Comparison of ENCODE assay signal across 12 cellular contexts in the genomic region with DNA sequence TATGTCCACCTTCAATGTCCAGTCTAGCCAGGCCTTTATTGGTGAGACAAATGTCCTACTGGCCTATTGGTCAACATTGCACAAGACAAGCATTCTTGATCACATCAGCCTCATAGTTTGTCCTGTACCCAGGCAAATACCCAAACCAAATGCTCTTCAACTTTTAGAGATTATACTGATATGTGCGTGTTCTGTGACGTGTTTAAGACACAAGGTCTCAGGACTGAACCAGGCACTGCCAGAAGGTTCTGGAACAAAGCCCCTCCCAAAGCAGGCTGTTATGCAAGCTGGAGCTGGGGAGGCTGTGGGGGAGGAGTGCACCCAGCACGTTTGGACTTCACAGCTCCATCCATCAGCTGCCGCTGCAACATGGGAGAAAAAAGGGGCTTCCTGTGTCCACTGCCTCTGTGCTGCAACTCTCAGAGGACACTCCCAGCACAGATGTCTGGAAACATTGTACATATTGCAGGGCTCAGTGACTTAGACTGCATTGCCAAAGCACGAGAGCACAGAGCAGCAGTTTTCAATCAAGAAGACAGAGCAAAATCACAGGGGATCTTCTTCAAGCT. TPM values are rescaled to one million over a fixed set of nuclear protein-coding genes. Genes with fewer than 3 reads are reported as not detected.
DNase-seq lines count a peak whose midpoint lies in the region; ATAC-seq and TF ChIP-seq lines count a peak whose summit lies in the region.
"Had no signal": no experiment of that assay in that cellular context is flagged by ENCODE, and none has a peak within 500 bp of the region (broad histone marks: within the 10 kb centered on the region; RNA-seq: fewer than 3 reads in every experiment).

No MANE protein-coding gene starts in this region.

- H3K36me3 ChIP-seq in esophagus squamous epithelium (peaks cover 0 to 17% (median 0%) of the 10 kb centered on the region in 3 donors), sigmoid colon (peaks cover 42 to 95% (median 44%) of the 10 kb centered on the region in 4 donors)

- no peak overlapping the region for H3K4me3 Mint-ChIP-seq in activated T-helper 17 cell treated with anti-CD3 and anti-CD28 coated beads, Interleukin-2, amount 50 U/mL, for 72 hours
- H3K4me3 Mint-ChIP-seq: effector memory CD8-positive, alpha-beta T cell had no signal

- H3K9me3 Mint-ChIP-seq in activated T-helper 17 cell treated with anti-CD3 and anti-CD28 coated beads, Interleukin-2, amount 50 U/mL, for 72 hours, result no peaks in the 10 kb centered on the region
- H3K9me3 Mint-ChIP-seq: effector memory CD8-positive, alpha-beta T cell had no signal

- H3K4me1 ChIP-seq in esophagus squamous epithelium (peaks cover 0 to 63% (median 29%) of the 10 kb centered on the region in 3 donors), sigmoid colon (peaks cover 0 to 73% (median 65%) of the 10 kb centered on the region in 4 donors)

- TF ChIP-seq CTCF in esophagus squamous epithelium (IDR thresholded peaks at IDR 0.05) (no peak), sigmoid colon (IDR thresholded peaks at IDR 0.05) (no peak)

- no peak overlapping the region for H3K27ac Mint-ChIP-seq in activated T-helper 17 cell treated with anti-CD3 and anti-CD28 coated beads, Interleukin-2, amount 50 U/mL, for 72 hours
- H3K27ac Mint-ChIP-seq: effector memory CD8-positive, alpha-beta T cell had no signal

- no peaks in the 10 kb centered on the region for H3K27me3 ChIP-seq in esophagus squamous epithelium
- H3K27me3 ChIP-seq in sigmoid colon, result no peaks in the 10 kb centered on the region

- no peak overlapping the region for H3K4me3 ChIP-seq in esophagus squamous epithelium
- H3K4me3 ChIP-seq in sigmoid colon, result no peak overlapping the region

- intact Hi-C loops in esophagus squamous epithelium (cut with DNase I) (no loop called here), sigmoid colon (cut with DNase I) (no loop called here)

- H3K4me1 Mint-ChIP-seq in activated T-helper 17 cell treated with anti-CD3 and anti-CD28 coated beads, Interleukin-2, amount 50 U/mL, for 72 hours, result no peaks in the 10 kb centered on the region

- DNase-seq in Ammon's horn (ENCODE audit: low spot score), result peak; percentile 26
- no peak for DNase-seq in esophagus squamous epithelium (lab: John Stamatoyannopoulos, UW)
- peak; percentile 88 for DNase-seq in left lobe of liver (ENCODE audit: low spot score)
- peak; percentile 98 for DNase-seq in sigmoid colon
- DNase-seq in glomerular visceral epithelial cell (ENCODE audit: extremely low spot score), result no peak
- DNase-seq: activated naive CD4-positive, alpha-beta T cell; DMS79 treated with DMSO at 0.1 percent for 48 hours; effector memory CD8-positive, alpha-beta T cell; NCI-H2107 had no signal

- H3K27me3 Mint-ChIP-seq in activated T-helper 17 cell treated with anti-CD3 and anti-CD28 coated beads, Interleukin-2, amount 50 U/mL, for 72 hours, result no peaks in the 10 kb centered on the region

- peak; percentile 53 to 79 (median 75) for TF ChIP-seq EP300 in sigmoid colon (IDR thresholded peaks at IDR 0.05)

- 65 to 69% methylated on average over 3 of the region's 5 CpGs for WGBS in esophagus squamous epithelium, 2 donors
- 67 to 77% methylated on average over 5 of the region's 5 CpGs for WGBS in sigmoid colon, 2 donors

- no peak for TF ChIP-seq POLR2A in esophagus squamous epithelium (IDR thresholded peaks at IDR 0.05)
- TF ChIP-seq POLR2A in sigmoid colon (IDR thresholded peaks at IDR 0.05), result no peak

- peak; percentile 85 for ATAC-seq in left lobe of liver
- ATAC-seq in activated T-helper 17 cell treated with anti-CD3 and anti-CD28 coated beads, Interleukin-2, amount 50 U/mL, for 72 hours (replicated peaks), result no peak
- no peak for ATAC-seq in GM19023 (IDR thresholded peaks at IDR 0.05; ENCODE audit: unreplicated experiment)
- ATAC-seq in HG03442 (IDR thresholded peaks at IDR 0.05; ENCODE audit: unreplicated experiment), result no peak
- ATAC-seq: effector memory CD8-positive, alpha-beta T cell had no signal

- H3K27ac ChIP-seq in esophagus squamous epithelium (peak overlapping the region in 3 of 4 donors; percentile 87 to 96 (median 87)), sigmoid colon (peak overlapping the region; percentile 65 to 83 (median 82))

- H3K36me3 Mint-ChIP-seq in activated T-helper 17 cell treated with anti-CD3 and anti-CD28 coated beads, Interleukin-2, amount 50 U/mL, for 72 hours (ENCODE audit: low read depth), result no peaks in the 10 kb centered on the region

- H3K9me3 ChIP-seq in esophagus squamous epithelium (no peaks in the 10 kb centered on the region), sigmoid colon (no peaks in the 10 kb centered on the region)

RNA-seq across cellular contexts. Expression of a gene that starts 45.9 kb away (rescaled TPM):
- total RNA-seq in esophagus squamous epithelium (100 to 1,000 TPM in 1 of 4 donors, 10 to 100 TPM in 2, 1 to 10 TPM in 1; 3.6 to 120 (median 28.5) TPM), left lobe of liver (49.7 TPM), sigmoid colon (100 to 1,000 TPM; 136 to 242 (median 145) TPM)
- polyA plus RNA-seq in sigmoid colon, result 10 to 100 TPM in 1 of 3 donors, 1 to 10 TPM in 2; 3.9 to 29.9 (median 6.6) TPM
- total RNA-seq in activated T-helper 17 cell treated with anti-CD3 and anti-CD28 coated beads, Interleukin-2, amount 50 U/mL, for 72 hours, result under 1 TPM; 0.05 to 0.09 TPM

Comparison
In these comparisons a context has a peak if more than half of its experiments do, and no peak if none do; other contexts are left out.
1. DNase-seq: peak in Ammon's horn (single experiment), left lobe of liver (single experiment) and sigmoid colon (single experiment); none in esophagus squamous epithelium (single experiment) and glomerular visceral epithelial cell (single experiment).
2. RNA of a gene that starts 45.9 kb away (total RNA-seq): 136 to 242 TPM in sigmoid colon, 49.7 TPM in left lobe of liver (single experiment) and 3.6 to 120 TPM in esophagus squamous epithelium; 0.05 to 0.09 TPM in activated T-helper 17 cell treated with anti-CD3 and anti-CD28 coated beads, Interleukin-2, amount 50 U/mL, for 72 hours; every median in the first group is over 4 times any median in the second.